ENCODE assay signal across 3 cellular contexts in the genomic region with DNA sequence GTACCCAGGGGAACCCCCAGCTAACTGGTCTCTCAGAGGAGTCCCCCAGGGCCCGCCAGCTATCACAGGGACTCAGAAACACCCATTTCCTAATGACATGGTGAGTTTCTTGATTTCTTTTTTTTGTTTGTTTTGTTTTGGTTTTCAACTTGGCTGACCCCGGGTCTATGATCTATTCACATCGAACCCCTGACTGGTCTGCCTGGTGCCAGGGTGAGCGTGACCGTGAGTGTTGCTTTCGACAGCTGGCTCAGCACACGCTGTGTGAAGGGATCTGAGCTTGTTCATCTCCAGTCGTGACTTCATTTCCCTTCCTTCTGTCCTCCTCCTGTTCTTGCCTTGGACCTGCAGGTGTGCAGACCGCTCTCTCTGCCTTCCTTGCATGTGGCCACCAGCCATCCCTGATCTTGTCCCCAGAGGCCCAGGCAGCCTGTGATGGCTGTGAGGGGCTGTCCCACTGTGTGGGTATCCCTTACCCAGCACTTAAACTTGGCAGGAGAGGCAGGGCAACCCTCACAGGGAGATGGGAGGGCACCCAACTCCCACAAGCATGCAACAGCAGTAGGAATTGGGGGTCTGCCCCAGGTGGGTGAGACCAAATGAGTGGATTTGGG.
TF ChIP-seq lines count a peak whose summit lies in the region.

No MANE protein-coding gene starts in this region.

TF ChIP-seq in SK-N-SH, 30 proteins besides CTCF, POLR2A, EP300 and RAD21:
- TF ChIP-seq EZH2phosphoT487 (IDR thresholded peaks at IDR 0.05; ENCODE audit: borderline replicate concordance, low read depth) = no peak
- no peak for TF ChIP-seq ELF1 (IDR thresholded peaks at IDR 0.05)
- no peak for TF ChIP-seq TCF12 (IDR thresholded peaks at IDR 0.05)
- no peak for TF ChIP-seq PBX3 (IDR thresholded peaks at IDR 0.05)
- no peak for TF ChIP-seq REST (IDR thresholded peaks at IDR 0.05; ENCODE audit: low read depth, low read length)
- TF ChIP-seq MXI1 (IDR thresholded peaks at IDR 0.05; ENCODE audit: low read depth, low read length) = no peak
- no peak for TF ChIP-seq RFX5 (IDR thresholded peaks at IDR 0.05; ENCODE audit: low read length)
- no peak for TF ChIP-seq TAF1 (IDR thresholded peaks at IDR 0.05; ENCODE audit: borderline replicate concordance, low read depth, low read length)
- no peak for TF ChIP-seq RCOR1 (IDR thresholded peaks at IDR 0.05; ENCODE audit: low read length)
- no peak for TF ChIP-seq POLR2AphosphoS5 (IDR thresholded peaks at IDR 0.05; ENCODE audit: low read depth, low read length)
- no peak for TF ChIP-seq USF2 (IDR thresholded peaks at IDR 0.05; ENCODE audit: borderline replicate concordance, low read depth, low read length)
- no peak for TF ChIP-seq YY1 (IDR thresholded peaks at IDR 0.05; ENCODE audit: low read depth)
- no peak for TF ChIP-seq NRF1 (IDR thresholded peaks at IDR 0.05; ENCODE audit: low read depth, low read length)
- no peak for TF ChIP-seq SIN3A (IDR thresholded peaks at IDR 0.05; ENCODE audit: borderline replicate concordance, low read depth, low read length)
- TF ChIP-seq SMC3 (IDR thresholded peaks at IDR 0.05; ENCODE audit: low read depth, low read length) = no peak

TF ChIP-seq in SK-N-SH treated with all-trans-retinoic acid at 6 μM for 48 hours, 23 proteins besides CTCF, POLR2A, EP300 and RAD21:
- no peak for TF ChIP-seq ZNF8 (CRISPR knock-in tag; IDR thresholded peaks at IDR 0.05)
- TF ChIP-seq OSR1 (CRISPR knock-in tag; IDR thresholded peaks at IDR 0.05) = no peak
- no peak for TF ChIP-seq CSDC2 (CRISPR knock-in tag; IDR thresholded peaks at IDR 0.05)
- TF ChIP-seq, protein P1, sequence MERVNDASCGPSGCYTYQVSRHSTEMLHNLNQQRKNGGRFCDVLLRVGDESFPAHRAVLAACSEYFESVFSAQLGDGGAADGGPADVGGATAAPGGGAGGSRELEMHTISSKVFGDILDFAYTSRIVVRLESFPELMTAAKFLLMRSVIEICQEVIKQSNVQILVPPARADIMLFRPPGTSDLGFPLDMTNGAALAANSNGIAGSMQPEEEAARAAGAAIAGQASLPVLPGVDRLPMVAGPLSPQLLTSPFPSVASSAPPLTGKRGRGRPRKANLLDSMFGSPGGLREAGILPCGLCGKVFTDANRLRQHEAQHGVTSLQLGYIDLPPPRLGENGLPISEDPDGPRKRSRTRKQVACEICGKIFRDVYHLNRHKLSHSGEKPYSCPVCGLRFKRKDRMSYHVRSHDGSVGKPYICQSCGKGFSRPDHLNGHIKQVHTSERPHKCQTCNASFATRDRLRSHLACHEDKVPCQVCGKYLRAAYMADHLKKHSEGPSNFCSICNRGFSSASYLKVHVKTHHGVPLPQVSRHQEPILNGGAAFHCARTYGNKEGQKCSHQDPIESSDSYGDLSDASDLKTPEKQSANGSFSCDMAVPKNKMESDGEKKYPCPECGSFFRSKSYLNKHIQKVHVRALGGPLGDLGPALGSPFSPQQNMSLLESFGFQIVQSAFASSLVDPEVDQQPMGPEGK (CRISPR knock-in tag; IDR thresholded peaks at IDR 0.05; ENCODE audit: borderline replicate concordance) = no peak
- no peak for TF ChIP-seq RARB (CRISPR knock-in tag; IDR thresholded peaks at IDR 0.05)
- no peak for TF ChIP-seq ZNF565 (CRISPR knock-in tag; conservative IDR thresholded peaks at IDR 0.05; ENCODE audit: low read depth)
- TF ChIP-seq TCF4 (CRISPR knock-in tag; IDR thresholded peaks at IDR 0.05; ENCODE audit: borderline replicate concordance) = no peak
- no peak for TF ChIP-seq TSHZ2 (CRISPR knock-in tag; IDR thresholded peaks at IDR 0.05)
- TF ChIP-seq ZNF70 (CRISPR knock-in tag; IDR thresholded peaks at IDR 0.05) = no peak

TF ChIP-seq in H1, 55 proteins besides CTCF, POLR2A, EP300 and RAD21:
- no peak for TF ChIP-seq RFX5 (IDR thresholded peaks at IDR 0.05; ENCODE audit: borderline replicate concordance, low read depth, low read length)
- no peak for TF ChIP-seq MAFK (IDR thresholded peaks at IDR 0.05; ENCODE audit: low read depth, low read length)
- TF ChIP-seq, protein P2, sequence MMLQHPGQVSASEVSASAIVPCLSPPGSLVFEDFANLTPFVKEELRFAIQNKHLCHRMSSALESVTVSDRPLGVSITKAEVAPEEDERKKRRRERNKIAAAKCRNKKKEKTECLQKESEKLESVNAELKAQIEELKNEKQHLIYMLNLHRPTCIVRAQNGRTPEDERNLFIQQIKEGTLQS (IDR thresholded peaks at IDR 0.05; ENCODE audit: insufficient read depth, low read depth, low read length) = no peak
- no peak for TF ChIP-seq TAF7 (optimal IDR thresholded peaks at IDR 0.05; ENCODE audit: borderline replicate concordance, low read depth, low read length)
